Comparison of ENCODE assay signal across 8 cellular contexts in genomic region chr22:20859615-20860014, GRCh38. TPM values are rescaled to one million over a fixed set of nuclear protein-coding genes. Genes with fewer than 3 reads are reported as not detected.
DNase-seq lines count a peak whose midpoint lies in the region; ATAC-seq and TF ChIP-seq lines count a peak whose summit lies in the region.

No MANE protein-coding gene starts in this region.

- no peaks in the 10 kb centered on the region for H3K36me3 ChIP-seq in HUES48 (ENCODE audit: control insufficient read depth, insufficient read depth, low read length)

- H3K4me1 ChIP-seq in HUES48 (ENCODE audit: control insufficient read depth, insufficient read depth, low read length), result peaks cover 15% of the 10 kb centered on the region; the same call in 1 of the 2 replicates

- CTCF ChIA-PET in AG04449 (lab: Yijun Ruan, JAX), result interaction anchor here (1.1 kb wide), 1 partner anchor 16 kb away, joined by 3 read pairs; no protein-coding TSS in a partner anchor

- H3K27ac Mint-ChIP-seq in central memory CD8-positive, alpha-beta T cell (ENCODE audit: low read depth), result peak overlapping the region; percentile 90
- H3K27ac Mint-ChIP-seq in naive B cell, result peak overlapping the region; percentile 24 to 92 (median 81)

- peaks cover 65% of the 10 kb centered on the region for H3K4me1 Mint-ChIP-seq in central memory CD8-positive, alpha-beta T cell
- peaks cover 36 to 76% (median 49%) of the 10 kb centered on the region in 3 donors for H3K4me1 Mint-ChIP-seq in naive B cell

- POLR2A ChIA-PET in AG04449 (lab: Yijun Ruan, JAX), result no interaction called here

- no peak for ATAC-seq in central memory CD8-positive, alpha-beta T cell (replicated peaks; ENCODE audit: extremely low read depth, poor library complexity, severe bottlenecking)
- ATAC-seq in naive B cell (ENCODE audit: low read depth in 2 of 2), result no peak
- ATAC-seq in GM18909 (IDR thresholded peaks at IDR 0.05; ENCODE audit: poor library complexity, unreplicated experiment), result no peak
- ATAC-seq in HG02973 (IDR thresholded peaks at IDR 0.05; ENCODE audit: unreplicated experiment), result no peak

- no peaks in the 10 kb centered on the region for H3K9me3 Mint-ChIP-seq in central memory CD8-positive, alpha-beta T cell
- no peaks in the 10 kb centered on the region for H3K9me3 Mint-ChIP-seq in naive B cell

- H3K9ac ChIP-seq in HUES48 (ENCODE audit: low read depth, low read length), result no peak overlapping the region

- no peak for TF ChIP-seq CTCF in AG04449 (IDR thresholded peaks at IDR 0.05; ENCODE audit: insufficient read depth, low read length, missing control alignments)

- H3K4me3 ChIP-seq in AG04449 (ENCODE audit: low read depth, low read length) (peak overlapping the region; percentile 74), HUES48 (ENCODE audit: low read depth, low read length) (peak overlapping the region; percentile 78)

- no peak for DNase-seq in AG04449 (ENCODE audit: low read depth, low spot score)
- DNase-seq in central memory CD8-positive, alpha-beta T cell (ENCODE audit: low spot score in 2 of 2), result no peak
- no peak for DNase-seq in naive B cell
- no peak for DNase-seq in MV-4-11 (lab: John Stamatoyannopoulos, UW)
- DNase-seq in NOMO-1 (lab: John Stamatoyannopoulos, UW; ENCODE audit: unreplicated experiment in 2 of 2), result no peak

- no peak overlapping the region for H3K27ac ChIP-seq in HUES48 (ENCODE audit: low read depth, low read length)

- H3K27me3 Mint-ChIP-seq in central memory CD8-positive, alpha-beta T cell, result no peaks in the 10 kb centered on the region
- no peaks in the 10 kb centered on the region for H3K27me3 Mint-ChIP-seq in naive B cell

- H3K4me3 Mint-ChIP-seq in central memory CD8-positive, alpha-beta T cell, result peak overlapping the region; percentile 86
- H3K4me3 Mint-ChIP-seq in naive B cell, result peak overlapping the region; percentile 83 to 94 (median 88)

- no peaks in the 10 kb centered on the region for H3K9me3 ChIP-seq in HUES48 (ENCODE audit: control insufficient read depth, insufficient read depth, low read length)

- peaks cover 18% of the 10 kb centered on the region for H3K36me3 Mint-ChIP-seq in central memory CD8-positive, alpha-beta T cell (ENCODE audit: insufficient read depth)
- H3K36me3 Mint-ChIP-seq in naive B cell, result peaks cover 4 to 11% of the 10 kb centered on the region in 2 donors

- H3K27me3 ChIP-seq in HUES48 (ENCODE audit: control insufficient read depth, insufficient read depth, low read length), result no peaks in the 10 kb centered on the region

RNA-seq across cellular contexts. Expression of gene SNAP29, which starts 0.8 kb away (rescaled TPM):
- 10 to 100 TPM; 15.1 to 24.1 (median 17.1) TPM for polyA plus RNA-seq in naive B cell (ENCODE audit: low read depth in 6 of 6)

RNA-seq across cellular contexts. Expression of gene PI4KA, which starts 1.0 kb away (rescaled TPM):
- polyA plus RNA-seq in naive B cell (ENCODE audit: low read depth in 6 of 6), result 10 to 100 TPM; 25.6 to 68.3 (median 39.3) TPM

RNA-seq across cellular contexts. Expression of gene CRKL, which starts 57.6 kb away (rescaled TPM):
- polyA plus RNA-seq in naive B cell (ENCODE audit: low read depth in 6 of 6), result 10 to 100 TPM; 42.6 to 60.7 (median 50.0) TPM
